1 cellular context compared by ENCODE assay signal in the genomic region with DNA sequence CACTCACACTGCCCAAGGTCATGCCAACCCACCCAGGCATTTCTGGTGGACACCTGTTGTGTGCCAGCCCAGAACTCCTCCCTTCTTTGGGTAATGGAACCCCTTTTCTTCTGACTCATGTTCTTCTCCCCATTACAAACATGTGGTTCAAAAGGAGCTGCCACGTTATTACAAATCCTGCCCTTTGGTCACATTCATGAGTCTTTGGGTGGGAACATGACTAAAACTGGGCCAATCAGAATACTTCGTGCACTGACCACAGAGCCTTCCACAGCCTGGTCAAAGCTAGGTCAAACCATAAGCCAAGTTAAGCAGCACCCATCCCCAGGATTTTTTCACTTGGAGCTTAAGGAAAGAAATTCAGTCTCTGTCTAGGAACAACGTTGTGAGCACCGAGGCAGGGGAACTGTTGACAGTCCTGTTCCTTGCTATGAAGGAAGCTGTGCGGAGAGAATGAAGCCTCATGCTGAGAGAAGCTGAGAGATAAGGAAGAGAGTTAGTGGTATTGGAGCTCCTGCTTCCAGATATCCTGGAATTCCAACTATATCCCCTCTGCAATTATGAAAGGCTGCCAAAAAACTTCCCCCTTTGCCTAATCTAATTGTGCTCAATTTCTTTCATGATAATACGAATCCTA.
TF ChIP-seq lines count a peak whose summit lies in the region.

No MANE protein-coding gene starts in this region.

TF ChIP-seq in IMR-90, 13 proteins besides CTCF, POLR2A, EP300 and RAD21 (continued from another document):
- TF ChIP-seq RCOR1 (IDR thresholded peaks at IDR 0.05; ENCODE audit: insufficient replicate concordance, low read length) (no peak), FOS (IDR thresholded peaks at IDR 0.05; ENCODE audit: low read depth, low read length) (no peak), RFX5 (IDR thresholded peaks at IDR 0.05; ENCODE audit: low read depth, low read length) (no peak), MXI1 (IDR thresholded peaks at IDR 0.05; ENCODE audit: borderline replicate concordance, low read depth, low read length) (no peak), CHD1 (IDR thresholded peaks at IDR 0.05; ENCODE audit: low read depth, low read length) (no peak), CEBPB (IDR thresholded peaks at IDR 0.05; ENCODE audit: low read depth, low read length) (no peak), BHLHE40 (IDR thresholded peaks at IDR 0.05; ENCODE audit: low read depth, low read length) (no peak), SMC3 (IDR thresholded peaks at IDR 0.05; ENCODE audit: low read depth, low read length) (no peak), USF2 (IDR thresholded peaks at IDR 0.05; ENCODE audit: low read depth, low read length) (no peak)
TF ChIP-seq in IMR-90: peak in this region for 0.
